ENCODE assay signal across 18 cellular contexts in genomic region chr15:39907216-39907615, GRCh38. TPM values are rescaled to one million over a fixed set of nuclear protein-coding genes. Genes with fewer than 3 reads are reported as not detected.
DNase-seq lines count a peak whose midpoint lies in the region; ATAC-seq and TF ChIP-seq lines count a peak whose summit lies in the region.
"Had no signal": no experiment of that assay in that cellular context is flagged by ENCODE, and none has a peak within 500 bp of the region (broad histone marks: within the 10 kb centered on the region; RNA-seq: fewer than 3 reads in every experiment).

No MANE protein-coding gene starts in this region.

- peaks cover 34% of the 10 kb centered on the region for H3K9me1 ChIP-seq in IMR-90 (ENCODE audit: insufficient read depth, low read length)

- 97 to 100% methylated on average over 3 of the region's 3 CpGs for WGBS in GM23248 (ENCODE audit: low coverage in 1 of 2, low lambda C conversion rate in 2 of 2, missing lambda C conversion rate in 2 of 2), 2 experiments
- 66% methylated on average over 2 of the region's 3 CpGs; no CpG with 5 or more reads in 1 of the 2 experiments for WGBS in IMR-90 (ENCODE audit: extremely low coverage in 2 of 2, insufficient read length in 1 of 2), 2 experiments
- WGBS in mesendoderm (ENCODE audit: extremely low coverage, insufficient coverage, low lambda C conversion rate), result no CpG with 5 or more reads among the region's 3 CpGs

- H3K79me1 ChIP-seq in IMR-90 (ENCODE audit: low read depth in 1 of 2, low read length in 2 of 2) (peaks cover 31 to 89% of the 10 kb centered on the region in 2 experiments), mesendoderm (ENCODE audit: low read length) (peaks cover 6% of the 10 kb centered on the region)

- H3K4me3 ChIP-seq in GM23248, result no peak overlapping the region
- H3K4me3 ChIP-seq in IMR-90 (ENCODE audit: insufficient read depth, low read depth, low read length), result no peak overlapping the region
- H3K4me3 ChIP-seq in mesendoderm (ENCODE audit: low read length), result no peak overlapping the region
- H3K4me3 ChIP-seq in HAP-1, result no peak overlapping the region
- H3K4me3 ChIP-seq: SK-N-MC had no signal

- H2AK9ac ChIP-seq in IMR-90 (replicated peaks; ENCODE audit: low read depth, low read length, poor library complexity), result no peak overlapping the region

- no peak for ATAC-seq in IMR-90 (ENCODE audit: low read depth)
- ATAC-seq: T-cell had no signal

- 0 out of 2 replicates have a peak overlapping the region, but pooled peaks have one; percentile 28 for H4K91ac ChIP-seq in IMR-90 (ENCODE audit: insufficient read depth, low read depth, low read length)

- H3K27ac ChIP-seq in GM23248 (peak overlapping the region; percentile 59), IMR-90 (ENCODE audit: insufficient read depth, low read length) (no peak overlapping the region), mesendoderm (ENCODE audit: low read depth, low read length) (no peak overlapping the region)
- H3K27ac ChIP-seq: SK-N-MC had no signal

- intact Hi-C loops in IMR-90 (cut with micrococcal nuclease), result no loop called here

- peaks cover 22% of the 10 kb centered on the region; the same call in 1 of the 2 replicates for H3K36me3 ChIP-seq in GM23248 (ENCODE audit: low read depth)
- H3K36me3 ChIP-seq in IMR-90 (ENCODE audit: control insufficient read depth, insufficient read depth, low read length), result peaks cover 3% of the 10 kb centered on the region
- no peaks in the 10 kb centered on the region for H3K36me3 ChIP-seq in mesendoderm (ENCODE audit: control insufficient read depth, insufficient read depth, low read length)
- no peaks in the 10 kb centered on the region for H3K36me3 ChIP-seq in HAP-1 (replicated peaks)

- H3K4ac ChIP-seq in IMR-90 (ENCODE audit: low read depth, low read length) (no peak overlapping the region), mesendoderm (ENCODE audit: low read depth, low read length) (no peak overlapping the region)

- H4K20me1 ChIP-seq in GM23248 (ENCODE audit: insufficient read depth), result peaks cover 18% of the 10 kb centered on the region; the same call in 1 of the 2 replicates
- H4K20me1 ChIP-seq in IMR-90 (ENCODE audit: insufficient read depth, low read length), result peaks cover 88% of the 10 kb centered on the region

- in situ Hi-C loops in GM23248 (cut with MboI), result no loop called here
- in situ Hi-C loops in IMR-90 (cut with MboI; ENCODE audit: low sequenced_read_pairs), result no loop called here
- in situ Hi-C loops in HAP-1 (cut with MboI; ENCODE audit: low sequenced_read_pairs), result no loop called here

- TF ChIP-seq RAD21 in IMR-90 (IDR thresholded peaks at IDR 0.05; ENCODE audit: low read length), result no peak

- no peaks in the 10 kb centered on the region for H3K9me2 ChIP-seq in GM23248 (ENCODE audit: insufficient read depth)

- H3F3A ChIP-seq in GM23248 (ENCODE audit: insufficient read depth), result peaks cover 60% of the 10 kb centered on the region

- H3K27me3 ChIP-seq in GM23248 (replicated peaks; ENCODE audit: insufficient read depth) (no peaks in the 10 kb centered on the region), IMR-90 (ENCODE audit: control insufficient read depth, insufficient read depth, low read length) (no peaks in the 10 kb centered on the region), mesendoderm (ENCODE audit: insufficient read depth, low read length, poor library complexity) (no peaks in the 10 kb centered on the region), HAP-1 (ENCODE audit: low read depth) (0 out of 2 replicates have a peak, but pooled peaks cover 2% of the 10 kb centered on the region)

- H2AK5ac ChIP-seq in IMR-90 (ENCODE audit: low read depth, low read length), result peak overlapping the region; percentile 2; the same call in 1 of the 2 replicates
- no peak overlapping the region for H2AK5ac ChIP-seq in mesendoderm (ENCODE audit: low read length)

- POLR2A ChIA-PET in IMR-90 (lab: Charles Lee; ENCODE audit: unreplicated experiment), result no interaction called here

- H3K9me3 ChIP-seq in GM23248 (ENCODE audit: low read depth) (no peaks in the 10 kb centered on the region), IMR-90 (ENCODE audit: control insufficient read depth, insufficient read depth, low read length) (no peaks in the 10 kb centered on the region), HAP-1 (no peaks in the 10 kb centered on the region)

- 0 out of 2 replicates have a peak overlapping the region, but pooled peaks have one; percentile 35 for H3K14ac ChIP-seq in IMR-90 (replicated peaks; ENCODE audit: low read depth, low read length)

- H2BK120ac ChIP-seq in IMR-90 (ENCODE audit: low read depth, low read length), result no peak overlapping the region
- no peak overlapping the region for H2BK120ac ChIP-seq in mesendoderm (ENCODE audit: low read depth, low read length)

- BruUV-seq in IMR-90 (replicated peaks; lab: Mats Ljungman, UMichigan), result no TSS peak

- no peak overlapping the region for H3K9ac ChIP-seq in GM23248
- no peak overlapping the region for H3K9ac ChIP-seq in IMR-90 (ENCODE audit: low read depth, low read length)
- H3K9ac ChIP-seq in mesendoderm (ENCODE audit: low read length), result no peak overlapping the region

- no peak overlapping the region for H2BK20ac ChIP-seq in IMR-90 (ENCODE audit: low read depth, low read length)

- H2BK15ac ChIP-seq in IMR-90 (ENCODE audit: low read depth, low read length), result no peak overlapping the region
- H2BK15ac ChIP-seq in mesendoderm (replicated peaks; ENCODE audit: low read depth), result no peak overlapping the region

- dilution Hi-C loops in IMR-90 (cut with HindIII; ENCODE audit: low sequenced_read_pairs, unreplicated experiment), result no loop called here

- DNase-seq in GM23248, result no peak
- no peak for DNase-seq in IMR-90
- DNase-seq in cerebellum (ENCODE audit: low spot score), result peak; percentile 73
- peak; percentile 29 for DNase-seq in mesendoderm
- no peak for DNase-seq in anterior cingulate cortex (lab: John Stamatoyannopoulos, UW)
- DNase-seq in NCI-H2107 treated with DMSO at 0.1 percent for 48 hours (lab: John Stamatoyannopoulos, UW; ENCODE audit: unreplicated experiment), result no peak
- no peak for DNase-seq in SKM-1 (lab: John Stamatoyannopoulos, UW; ENCODE audit: unreplicated experiment)
- no peak for DNase-seq in HAP-1 (ENCODE audit: low spot score in 2 of 2)
- DNase-seq: ACHN; Calu3; CD4-positive, alpha-beta T cell; DMS79; NCI-H1048; NCI-H187; NCI-H774; Right ventricle myocardium superior; T-cell had no signal

- H4K5ac ChIP-seq in IMR-90 (ENCODE audit: low read depth, low read length), result no peak overlapping the region
- no peak overlapping the region for H4K5ac ChIP-seq in mesendoderm (ENCODE audit: low read length)

- TF ChIP-seq POLR2A in IMR-90 (IDR thresholded peaks at IDR 0.05; ENCODE audit: low read depth, low read length), result no peak

- no peak for TF ChIP-seq CTCF in IMR-90 (conservative IDR thresholded peaks at IDR 0.05; ENCODE audit: low read depth, low read length)

- H2BK5ac ChIP-seq in IMR-90 (ENCODE audit: low read depth, low read length, poor library complexity, severe bottlenecking), result no peak overlapping the region
- no peak overlapping the region for H2BK5ac ChIP-seq in mesendoderm (ENCODE audit: low read length)

- H3K18ac ChIP-seq in IMR-90 (ENCODE audit: low read depth, low read length) (no peak overlapping the region), mesendoderm (ENCODE audit: low read length) (no peak overlapping the region)

- H3K4me2 ChIP-seq in GM23248 (ENCODE audit: unreplicated experiment) (no peak overlapping the region), IMR-90 (ENCODE audit: low read depth, low read length) (no peak overlapping the region), mesendoderm (ENCODE audit: low read length) (no peak overlapping the region)

- no peak overlapping the region for H2AFZ ChIP-seq in GM23248
- H2AFZ ChIP-seq in IMR-90 (replicated peaks; ENCODE audit: low read length, poor library complexity), result no peak overlapping the region

- H4K8ac ChIP-seq in IMR-90 (ENCODE audit: low read depth in 2 of 2, low read length in 2 of 2), result no peak overlapping the region
- no peak overlapping the region for H4K8ac ChIP-seq in mesendoderm (ENCODE audit: low read depth, low read length)

- H3K56ac ChIP-seq in IMR-90 (ENCODE audit: extremely low read depth, insufficient read depth, low read length) (no peak overlapping the region), mesendoderm (ENCODE audit: low read length) (no peak overlapping the region)

- peaks cover 96% of the 10 kb centered on the region for H3K79me2 ChIP-seq in GM23248 (ENCODE audit: insufficient read depth)
- peaks cover 15% of the 10 kb centered on the region for H3K79me2 ChIP-seq in mesendoderm (ENCODE audit: control insufficient read depth, insufficient read depth, low read length)

- CTCF ChIA-PET in IMR-90 (lab: Yijun Ruan, JAX), result interaction anchor here (0.6 to 1.8 kb wide), 3 partner anchors 12 to 30 kb away, joined by 3 to 10 read pairs (median 3); partner anchors contain the start of gene GPR176

- peak overlapping the region; percentile 46 for H3K23ac ChIP-seq in IMR-90 (ENCODE audit: low read depth, low read length)
- H3K23ac ChIP-seq in mesendoderm (ENCODE audit: low read length), result no peak overlapping the region

- H3K4me1 ChIP-seq in GM23248 (ENCODE audit: insufficient read depth) (peaks cover 25% of the 10 kb centered on the region), IMR-90 (ENCODE audit: control insufficient read depth, insufficient read depth, low read length) (peaks cover 29% of the 10 kb centered on the region), mesendoderm (ENCODE audit: control insufficient read depth, low read depth, low read length) (peaks cover 4% of the 10 kb centered on the region), HAP-1 (no peaks in the 10 kb centered on the region)

TF ChIP-seq in IMR-90, 13 proteins besides CTCF, POLR2A, EP300 and RAD21 (continues in another document):
- no peak for TF ChIP-seq FOS (IDR thresholded peaks at IDR 0.05; ENCODE audit: low read depth, low read length)

RNA-seq across cellular contexts. Expression of gene GPR176, which starts 12.8 kb away (rescaled TPM):
- total RNA-seq in GM23248 (2014; rRNA removed; shearing (Covaris generic)), result 254 and 307 TPM in 2 replicates
- 156 and 161 TPM in 2 replicates for polyA plus RNA-seq in GM23248 (2016; fragmentation: Nextera tagmentation; extraction: Ambion mirVana)
- 194 and 246 TPM in 2 replicates for total RNA-seq in IMR-90 (2012; rRNA removed)
- 114 and 118 TPM in 2 replicates for polyA plus RNA-seq in IMR-90 (2012; rRNA removed)
- 89.6 and 120 TPM in 2 replicates for polyA plus RNA-seq in IMR-90 (2012; cell fraction: cytosol; rRNA removed)
- polyA plus RNA-seq in IMR-90 (2012; cell fraction: nucleus; rRNA removed; ENCODE audit: low replicate concordance), result 71.7 and 95.1 TPM in 2 replicates
- 12.6 TPM for total RNA-seq in cerebellum
- polyA plus RNA-seq in mesendoderm (2013, experiment 1 of 2), result 14.7 TPM
- 16.5 TPM for polyA plus RNA-seq in mesendoderm (2013, experiment 2 of 2)
- total RNA-seq: CD4-positive, alpha-beta T cell had no signal

RNA-seq across cellular contexts. Expression of gene EIF2AK4, which starts 26.7 kb away (rescaled TPM):
- 54.6 and 74.1 TPM in 2 replicates for total RNA-seq in GM23248 (2014; rRNA removed; shearing (Covaris generic))
- 79.3 and 79.8 TPM in 2 replicates for polyA plus RNA-seq in GM23248 (2016; fragmentation: Nextera tagmentation; extraction: Ambion mirVana)
- 132 and 139 TPM in 2 replicates for total RNA-seq in IMR-90 (2012; rRNA removed)
- 75.3 and 80.3 TPM in 2 replicates for polyA plus RNA-seq in IMR-90 (2012; rRNA removed)
- polyA plus RNA-seq in IMR-90 (2012; cell fraction: cytosol; rRNA removed), result 35.6 and 77.8 TPM in 2 replicates
- 20.2 and 41.4 TPM in 2 replicates for polyA plus RNA-seq in IMR-90 (2012; cell fraction: nucleus; rRNA removed; ENCODE audit: low replicate concordance)
- total RNA-seq in cerebellum, result 29.5 TPM
- 44.1 TPM for polyA plus RNA-seq in mesendoderm (2013, experiment 1 of 2)
- polyA plus RNA-seq in mesendoderm (2013, experiment 2 of 2), result 47.3 TPM

Comparison
In these comparisons a context has a peak if more than half of its experiments do, and no peak if none do; other contexts are left out.
1. DNase-seq: peak in cerebellum (single experiment) and mesendoderm (single experiment); none in GM23248 (single experiment), IMR-90 (single experiment), anterior cingulate cortex (0 of 58), NCI-H2107 treated with DMSO at 0.1 percent for 48 hours (single experiment), SKM-1 (single experiment) and HAP-1 (0 of 2).
2. RNA of gene GPR176, which starts 12.8 kb away (total RNA-seq): 254 to 307 TPM in GM23248 and 194 to 246 TPM in IMR-90; 12.6 TPM in cerebellum (single experiment); every median in the first group is over 10 times any median in the second.